ENCODE assay signal across 1 cellular context in the genomic region with DNA sequence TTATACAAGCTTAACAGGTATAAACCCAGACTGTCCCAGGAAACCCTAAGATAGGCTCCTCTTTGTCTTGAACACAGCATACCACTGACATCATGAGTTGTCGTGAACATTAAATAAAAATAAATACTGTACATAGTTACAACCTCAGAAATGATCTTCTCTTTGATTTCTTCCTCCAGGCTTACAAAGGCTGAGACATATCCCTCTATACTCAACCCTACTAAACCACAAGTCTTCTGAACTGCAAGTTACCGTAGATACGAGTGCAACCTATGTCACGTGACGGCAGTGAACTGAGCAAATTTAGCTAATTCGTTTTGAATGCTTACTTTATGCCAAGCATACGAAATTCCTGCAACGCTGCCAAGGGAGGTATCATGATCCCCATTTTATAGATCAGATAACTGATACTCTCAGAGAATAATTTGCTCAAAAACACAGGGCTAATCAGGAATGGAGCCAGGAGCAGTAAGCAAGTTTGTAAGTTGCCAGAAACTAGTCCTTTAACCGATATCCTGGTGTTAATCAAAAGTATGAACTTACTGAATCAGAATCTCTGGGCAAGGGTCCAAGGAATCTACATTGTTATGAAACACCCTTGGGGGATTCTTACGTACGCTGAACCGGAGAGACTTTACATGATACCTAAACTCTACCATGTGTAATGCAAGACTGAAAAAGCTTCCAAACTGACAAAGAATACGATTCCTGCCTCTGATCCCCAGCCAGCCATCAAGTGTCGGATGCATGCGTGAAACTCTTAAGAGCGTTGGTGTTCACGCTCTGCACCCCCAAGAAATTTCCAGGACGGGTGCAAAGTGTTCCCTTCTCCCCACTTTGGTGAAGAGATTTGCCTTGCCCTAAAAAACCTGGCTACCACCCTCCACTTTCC.
TF ChIP-seq lines count a peak whose summit lies in the region.

No MANE protein-coding gene starts in this region.

TF ChIP-seq in HepG2, 621 proteins besides CTCF, POLR2A, EP300 and RAD21 (continued from another document):
- TF ChIP-seq, protein P1, sequence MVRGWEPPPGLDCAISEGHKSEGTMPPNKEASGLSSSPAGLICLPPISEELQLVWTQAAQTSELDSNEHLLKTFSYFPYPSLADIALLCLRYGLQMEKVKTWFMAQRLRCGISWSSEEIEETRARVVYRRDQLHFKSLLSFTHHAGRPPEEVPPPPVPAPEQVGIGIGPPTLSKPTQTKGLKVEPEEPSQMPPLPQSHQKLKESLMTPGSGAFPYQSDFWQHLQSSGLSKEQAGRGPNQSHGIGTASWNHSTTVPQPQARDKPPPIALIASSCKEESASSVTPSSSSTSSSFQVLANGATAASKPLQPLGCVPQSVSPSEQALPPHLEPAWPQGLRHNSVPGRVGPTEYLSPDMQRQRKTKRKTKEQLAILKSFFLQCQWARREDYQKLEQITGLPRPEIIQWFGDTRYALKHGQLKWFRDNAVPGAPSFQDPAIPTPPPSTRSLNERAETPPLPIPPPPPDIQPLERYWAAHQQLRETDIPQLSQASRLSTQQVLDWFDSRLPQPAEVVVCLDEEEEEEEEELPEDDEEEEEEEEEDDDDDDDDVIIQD (CRISPR knock-in tag; IDR thresholded peaks at IDR 0.05; ENCODE audit: low read depth): no peak
- TF ChIP-seq, protein P2, sequence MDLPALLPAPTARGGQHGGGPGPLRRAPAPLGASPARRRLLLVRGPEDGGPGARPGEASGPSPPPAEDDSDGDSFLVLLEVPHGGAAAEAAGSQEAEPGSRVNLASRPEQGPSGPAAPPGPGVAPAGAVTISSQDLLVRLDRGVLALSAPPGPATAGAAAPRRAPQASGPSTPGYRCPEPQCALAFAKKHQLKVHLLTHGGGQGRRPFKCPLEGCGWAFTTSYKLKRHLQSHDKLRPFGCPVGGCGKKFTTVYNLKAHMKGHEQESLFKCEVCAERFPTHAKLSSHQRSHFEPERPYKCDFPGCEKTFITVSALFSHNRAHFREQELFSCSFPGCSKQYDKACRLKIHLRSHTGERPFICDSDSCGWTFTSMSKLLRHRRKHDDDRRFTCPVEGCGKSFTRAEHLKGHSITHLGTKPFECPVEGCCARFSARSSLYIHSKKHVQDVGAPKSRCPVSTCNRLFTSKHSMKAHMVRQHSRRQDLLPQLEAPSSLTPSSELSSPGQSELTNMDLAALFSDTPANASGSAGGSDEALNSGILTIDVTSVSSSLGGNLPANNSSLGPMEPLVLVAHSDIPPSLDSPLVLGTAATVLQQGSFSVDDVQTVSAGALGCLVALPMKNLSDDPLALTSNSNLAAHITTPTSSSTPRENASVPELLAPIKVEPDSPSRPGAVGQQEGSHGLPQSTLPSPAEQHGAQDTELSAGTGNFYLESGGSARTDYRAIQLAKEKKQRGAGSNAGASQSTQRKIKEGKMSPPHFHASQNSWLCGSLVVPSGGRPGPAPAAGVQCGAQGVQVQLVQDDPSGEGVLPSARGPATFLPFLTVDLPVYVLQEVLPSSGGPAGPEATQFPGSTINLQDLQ (CRISPR knock-in tag; IDR thresholded peaks at IDR 0.05): no peak
- TF ChIP-seq ZNF703 (CRISPR knock-in tag; IDR thresholded peaks at IDR 0.05; ENCODE audit: borderline replicate concordance): no peak
- peak; percentile 87 for TF ChIP-seq RAD51 (IDR thresholded peaks at IDR 0.05; ENCODE audit: borderline replicate concordance)
- TF ChIP-seq, protein P3, sequence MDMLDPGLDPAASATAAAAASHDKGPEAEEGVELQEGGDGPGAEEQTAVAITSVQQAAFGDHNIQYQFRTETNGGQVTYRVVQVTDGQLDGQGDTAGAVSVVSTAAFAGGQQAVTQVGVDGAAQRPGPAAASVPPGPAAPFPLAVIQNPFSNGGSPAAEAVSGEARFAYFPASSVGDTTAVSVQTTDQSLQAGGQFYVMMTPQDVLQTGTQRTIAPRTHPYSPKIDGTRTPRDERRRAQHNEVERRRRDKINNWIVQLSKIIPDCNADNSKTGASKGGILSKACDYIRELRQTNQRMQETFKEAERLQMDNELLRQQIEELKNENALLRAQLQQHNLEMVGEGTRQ (IDR thresholded peaks at IDR 0.05; ENCODE audit: low read depth, low read length): peak; percentile 58
- TF ChIP-seq, protein P3 (CRISPR knock-in tag; IDR thresholded peaks at IDR 0.05; ENCODE audit: borderline replicate concordance): no peak
- TF ChIP-seq, protein P4, sequence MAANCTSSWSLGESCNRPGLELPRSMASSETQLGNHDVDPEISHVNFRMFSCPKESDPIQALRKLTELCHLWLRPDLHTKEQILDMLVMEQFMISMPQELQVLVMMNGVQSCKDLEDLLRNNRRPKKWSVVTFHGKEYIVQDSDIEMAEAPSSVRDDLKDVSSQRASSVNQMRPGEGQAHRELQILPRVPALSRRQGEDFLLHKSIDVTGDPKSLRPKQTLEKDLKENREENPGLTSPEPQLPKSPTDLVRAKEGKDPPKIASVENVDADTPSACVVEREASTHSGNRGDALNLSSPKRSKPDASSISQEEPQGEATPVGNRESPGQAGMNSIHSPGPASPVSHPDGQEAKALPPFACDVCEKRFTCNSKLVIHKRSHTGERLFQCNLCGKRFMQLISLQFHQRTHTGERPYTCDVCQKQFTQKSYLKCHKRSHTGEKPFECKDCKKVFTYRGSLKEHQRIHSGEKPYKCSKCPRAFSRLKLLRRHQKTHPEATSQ (CRISPR knock-in tag; IDR thresholded peaks at IDR 0.05; ENCODE audit: borderline replicate concordance): no peak
- TF ChIP-seq NFE2 (CRISPR knock-in tag; IDR thresholded peaks at IDR 0.05): no peak
- no peak for TF ChIP-seq ZNF782 (CRISPR knock-in tag; IDR thresholded peaks at IDR 0.05; ENCODE audit: borderline replicate concordance)
- TF ChIP-seq, protein P5, sequence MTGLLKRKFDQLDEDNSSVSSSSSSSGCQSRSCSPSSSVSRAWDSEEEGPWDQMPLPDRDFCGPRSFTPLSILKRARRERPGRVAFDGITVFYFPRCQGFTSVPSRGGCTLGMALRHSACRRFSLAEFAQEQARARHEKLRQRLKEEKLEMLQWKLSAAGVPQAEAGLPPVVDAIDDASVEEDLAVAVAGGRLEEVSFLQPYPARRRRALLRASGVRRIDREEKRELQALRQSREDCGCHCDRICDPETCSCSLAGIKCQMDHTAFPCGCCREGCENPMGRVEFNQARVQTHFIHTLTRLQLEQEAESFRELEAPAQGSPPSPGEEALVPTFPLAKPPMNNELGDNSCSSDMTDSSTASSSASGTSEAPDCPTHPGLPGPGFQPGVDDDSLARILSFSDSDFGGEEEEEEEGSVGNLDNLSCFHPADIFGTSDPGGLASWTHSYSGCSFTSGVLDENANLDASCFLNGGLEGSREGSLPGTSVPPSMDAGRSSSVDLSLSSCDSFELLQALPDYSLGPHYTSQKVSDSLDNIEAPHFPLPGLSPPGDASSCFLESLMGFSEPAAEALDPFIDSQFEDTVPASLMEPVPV (CRISPR knock-in tag; IDR thresholded peaks at IDR 0.05): no peak
